Comparison of ENCODE assay signal across 8 cellular contexts in genomic region chr19:21604351-21604926, GRCh38.
A peak's percentile ranks its signal among the peaks of the same experiment; 100 is the strongest.
DNase-seq lines count a peak whose midpoint lies in the region; ATAC-seq and TF ChIP-seq lines count a peak whose summit lies in the region.

No MANE protein-coding gene starts in this region.

- H3K9ac ChIP-seq in SK-N-MC (ENCODE audit: insufficient read length), result no peak overlapping the region

- H3K36me3 Mint-ChIP-seq in activated CD4-positive, alpha-beta T cell treated with anti-CD3 and anti-CD28 coated beads for 36 hours (ENCODE audit: low read depth), result no peaks in the 10 kb centered on the region
- no peaks in the 10 kb centered on the region for H3K36me3 Mint-ChIP-seq in nephron progenitor cell (ENCODE audit: low read depth)

- peak overlapping the region; percentile 77 for H3K4me3 Mint-ChIP-seq in activated CD4-positive, alpha-beta T cell treated with anti-CD3 and anti-CD28 coated beads for 36 hours
- peak overlapping the region; percentile 37 for H3K4me3 Mint-ChIP-seq in nephron progenitor cell

- no peak overlapping the region for H3K27ac ChIP-seq in SK-N-MC
- H3K27ac ChIP-seq in esophagus (ENCODE audit: low read depth in 2 of 2, low read length in 1 of 2), result peak overlapping the region; percentile 20 to 24

- no peaks in the 10 kb centered on the region; the same call in 1 of the 2 replicates for H3K9me3 ChIP-seq in SK-N-MC (ENCODE audit: low read depth, low read length)
- H3K9me3 ChIP-seq in esophagus (ENCODE audit: control insufficient read depth in 2 of 2, insufficient read depth in 1 of 2, low read depth in 1 of 2, low read length in 1 of 2), result no peaks in the 10 kb centered on the region

- no peak for TF ChIP-seq CTCF in nephron progenitor cell (IDR thresholded peaks at IDR 0.05)

- H3K27ac Mint-ChIP-seq in activated CD4-positive, alpha-beta T cell treated with anti-CD3 and anti-CD28 coated beads for 36 hours, result peak overlapping the region; percentile 87
- peak overlapping the region; percentile 62 for H3K27ac Mint-ChIP-seq in nephron progenitor cell

- 3 to 6% methylated on average over 4 of the region's 4 CpGs for WGBS in esophagus, 2 donors

- CTCF ChIA-PET in activated CD4-positive, alpha-beta T cell treated with anti-CD3 and anti-CD28 coated beads for 36 hours (lab: Charles Lee), result no interaction called here

- H3K4me3 ChIP-seq in SK-N-MC, result peak overlapping the region; percentile 36; the same call in 1 of the 2 replicates
- H3K4me3 ChIP-seq in esophagus (ENCODE audit: low read depth in 1 of 2, low read length in 2 of 2), result peak overlapping the region in 1 of 2 donors; percentile 44

- no peaks in the 10 kb centered on the region for H3K27me3 Mint-ChIP-seq in activated CD4-positive, alpha-beta T cell treated with anti-CD3 and anti-CD28 coated beads for 36 hours
- peaks cover 5% of the 10 kb centered on the region for H3K27me3 Mint-ChIP-seq in nephron progenitor cell (ENCODE audit: low read depth, poor library complexity)

- peak; percentile 27 for DNase-seq in activated CD4-positive, alpha-beta T cell treated with anti-CD3 and anti-CD28 coated beads for 36 hours
- DNase-seq in activated CD4-positive, alpha-beta T cell treated with anti-CD3 and anti-CD28 coated beads, Interleukin-2, amount 50 U/mL, for 1 hour, result no peak
- DNase-seq in SK-N-MC (ENCODE audit: low read depth, low spot score), result no peak
- no peak for DNase-seq in nephron progenitor cell
- no peak for DNase-seq in SKM-1 treated with dmso at 0.1 percent for 144 hours (lab: John Stamatoyannopoulos, UW; ENCODE audit: unreplicated experiment)

- no peaks in the 10 kb centered on the region for H3K27me3 ChIP-seq in esophagus (ENCODE audit: control insufficient read depth in 1 of 2, insufficient read depth in 2 of 2, low read length in 2 of 2)

- H3K36me3 ChIP-seq in SK-N-MC (ENCODE audit: insufficient read depth, low read length) (no peaks in the 10 kb centered on the region), esophagus (ENCODE audit: control insufficient read depth in 2 of 2, insufficient read depth in 2 of 2, low read length in 1 of 2) (no peaks in the 10 kb centered on the region)

- no peaks in the 10 kb centered on the region for H3K9me3 Mint-ChIP-seq in activated CD4-positive, alpha-beta T cell treated with anti-CD3 and anti-CD28 coated beads for 36 hours (ENCODE audit: low read depth)
- peaks cover 69% of the 10 kb centered on the region for H3K9me3 Mint-ChIP-seq in nephron progenitor cell

- H3K4me1 Mint-ChIP-seq in activated CD4-positive, alpha-beta T cell treated with anti-CD3 and anti-CD28 coated beads for 36 hours, result peaks cover 19% of the 10 kb centered on the region
- H3K4me1 Mint-ChIP-seq in nephron progenitor cell, result peaks cover 28% of the 10 kb centered on the region

- peak; percentile 84 for ATAC-seq in activated CD4-positive, alpha-beta T cell treated with anti-CD3 and anti-CD28 coated beads for 36 hours
- ATAC-seq in HG02981 (IDR thresholded peaks at IDR 0.05; ENCODE audit: unreplicated experiment) (no peak), HG03565 (IDR thresholded peaks at IDR 0.05; ENCODE audit: unreplicated experiment) (no peak)

- POLR2A ChIA-PET in activated CD4-positive, alpha-beta T cell treated with anti-CD3 and anti-CD28 coated beads for 36 hours (lab: Charles Lee), result interaction anchor here (0.6 to 1.0 kb wide), 2 partner anchors 248 to 401 kb away, joined by 3 read pairs; no protein-coding TSS in a partner anchor

- no peaks in the 10 kb centered on the region for H3K4me1 ChIP-seq in esophagus (ENCODE audit: control insufficient read depth in 2 of 2, insufficient read depth in 2 of 2, low read length in 1 of 2)

- intact Hi-C loops in activated CD4-positive, alpha-beta T cell treated with anti-CD3 and anti-CD28 coated beads for 36 hours (cut with DNase I, micrococcal nuclease), result no loop called here
